ENCODE assay signal across 8 cellular contexts in genomic region chr14:69574266-69574953, GRCh38. TPM values are rescaled to one million over a fixed set of nuclear protein-coding genes. Genes with fewer than 3 reads are reported as not detected.
DNase-seq lines count a peak whose midpoint lies in the region; ATAC-seq, FAIRE-seq and TF ChIP-seq lines count a peak whose summit lies in the region.

Gene CCDC177, minus strand, starts transcription at chr14:69574871. Its CDS starts 1,249 bp downstream, at chr14:69573622.

- peak; percentile 89 to 92 for TF ChIP-seq CTCF in Caco-2 (IDR thresholded peaks at IDR 0.05; ENCODE audit: insufficient read depth in 1 of 2, low read depth in 1 of 2, low read length in 1 of 2, severe bottlenecking in 1 of 2, unreplicated experiment in 1 of 2)
- peak in 3 of 4 experiments; percentile 48 to 79 (median 61) for TF ChIP-seq CTCF in gastroesophageal sphincter (IDR thresholded peaks at IDR 0.05)
- peak; percentile 60 to 79 (median 74) for TF ChIP-seq CTCF in pancreas (IDR thresholded peaks at IDR 0.05)
- peak; percentile 76 to 89 (median 82) for TF ChIP-seq CTCF in transverse colon (IDR thresholded peaks at IDR 0.05)

- CTCF ChIA-PET in Caco-2 (lab: Charles Lee): interaction anchor here (0.6 to 2.4 kb wide), 13 partner anchors 9 to 222 kb away, joined by 3 to 52 read pairs (median 3); partner anchors contain the start of gene SLC10A1

- H3K9me3 ChIP-seq in Caco-2 (no peaks in the 10 kb centered on the region), HUES6 (ENCODE audit: control insufficient read depth, insufficient read depth, low read depth, low read length) (peaks cover 8% of the 10 kb centered on the region; the same call in 1 of the 2 replicates), gastroesophageal sphincter (no peaks in the 10 kb centered on the region), pancreas (no peaks in the 10 kb centered on the region), transverse colon (no peaks in the 10 kb centered on the region)

- FAIRE-seq in pancreas (lab: Jason Lieb, UNC): no peak

- intact Hi-C loops in Caco-2 (cut with micrococcal nuclease; ENCODE audit: unreplicated experiment) (loop anchor here (1.0 to 5.0 kb wide), 3 partner anchors 39 to 332 kb away; no protein-coding TSS in a partner anchor), pancreas (cut with DNase I) (no loop called here), transverse colon (cut with DNase I; ENCODE audit: low total_unique reads) (no loop called here)

- DNase-seq in Caco-2 (peak; percentile 59 to 81), RPMI8226 (peak; percentile 58), activated gamma-delta T cell (lab: John Stamatoyannopoulos, UW) (peak; percentile 33), pancreas (peak; percentile 17 to 88 (median 52)), transverse colon (peak; percentile 68)

- H3K27ac ChIP-seq in HUES6 (ENCODE audit: low read depth, low read length) (no peak within 1 kb of the TSS), gastroesophageal sphincter (no peak within 1 kb of the TSS), pancreas (no peak within 1 kb of the TSS), transverse colon (no peak within 1 kb of the TSS)

- ATAC-seq in gastroesophageal sphincter (peak; percentile 27), pancreas (peak; percentile 55 to 82 (median 78)), HG03095 (IDR thresholded peaks at IDR 0.05; ENCODE audit: unreplicated experiment) (no peak)

- peak within 1 kb of the TSS; percentile 26 for H3K4me3 ChIP-seq in Caco-2 (ENCODE audit: low read depth, low read length)
- peak within 1 kb of the TSS; percentile 70 for H3K4me3 ChIP-seq in HUES6 (ENCODE audit: low read depth, low read length)
- H3K4me3 ChIP-seq in gastroesophageal sphincter: peak within 1 kb of the TSS in 1 of 2 donors; percentile 54
- no peak within 1 kb of the TSS for H3K4me3 ChIP-seq in pancreas
- peak within 1 kb of the TSS in 1 of 4 donors; percentile 53 for H3K4me3 ChIP-seq in transverse colon

- TF ChIP-seq POLR2A in gastroesophageal sphincter (IDR thresholded peaks at IDR 0.05) (no peak), transverse colon (IDR thresholded peaks at IDR 0.05) (no peak)

- peaks cover 40% of the 10 kb centered on the region for H3K4me1 ChIP-seq in Caco-2
- H3K4me1 ChIP-seq in HUES6 (ENCODE audit: control insufficient read depth, insufficient read depth, low read length): peaks cover 8% of the 10 kb centered on the region; the same call in 1 of the 2 replicates
- peaks cover 0 to 41% (median 26%) of the 10 kb centered on the region in 3 donors for H3K4me1 ChIP-seq in gastroesophageal sphincter
- peaks cover 0 to 7% (median 6%) of the 10 kb centered on the region in 3 donors for H3K4me1 ChIP-seq in pancreas
- peaks cover 9 to 36% (median 28%) of the 10 kb centered on the region in 4 donors for H3K4me1 ChIP-seq in transverse colon

- in situ Hi-C loops in transverse colon (cut with MboI; ENCODE audit: low pct_ligation_motif_present in 1 of 4, low pct_unique_long_range_greater_than_20kb in 1 of 4, low sequenced_read_pairs in 3 of 4): no loop called here

- H3K36me3 ChIP-seq in Caco-2 (ENCODE audit: control insufficient read depth, insufficient read depth, low read length) (no peaks in the 10 kb centered on the region), HUES6 (ENCODE audit: control insufficient read depth, insufficient read depth, low read length) (no peaks in the 10 kb centered on the region), gastroesophageal sphincter (no peaks in the 10 kb centered on the region), pancreas (no peaks in the 10 kb centered on the region), transverse colon (no peaks in the 10 kb centered on the region)

- 0 to 1% methylated on average over 8 to 12 of the region's 52 CpGs for WGBS in gastroesophageal sphincter (ENCODE audit: low coverage in 1 of 2), 2 donors
- WGBS in pancreas, 2 donors: 2% methylated on average over 52 of the region's 52 CpGs
- WGBS in transverse colon (ENCODE audit: low coverage in 1 of 2), 2 donors: 0 to 1% methylated on average over 2 to 29 of the region's 52 CpGs

- H3K36me3 Mint-ChIP-seq in Caco-2 (ENCODE audit: insufficient read depth, unreplicated experiment): peaks cover 4% of the 10 kb centered on the region

- H3K9ac ChIP-seq in HUES6 (ENCODE audit: low read length): no peak within 1 kb of the TSS

- TF ChIP-seq EP300 in gastroesophageal sphincter (IDR thresholded peaks at IDR 0.05) (no peak), transverse colon (IDR thresholded peaks at IDR 0.05; ENCODE audit: low read depth) (no peak)

- no peaks in the 10 kb centered on the region for H3K27me3 ChIP-seq in Caco-2 (replicated peaks; ENCODE audit: control insufficient read depth, insufficient read depth, low read length)
- H3K27me3 ChIP-seq in HUES6 (ENCODE audit: control insufficient read depth, insufficient read depth, low read length): peaks cover 74% of the 10 kb centered on the region
- H3K27me3 ChIP-seq in gastroesophageal sphincter: peaks cover 82% of the 10 kb centered on the region
- H3K27me3 ChIP-seq in pancreas: peaks cover 0 to 39% (median 4%) of the 10 kb centered on the region in 4 donors
- H3K27me3 ChIP-seq in transverse colon: peaks cover 81% of the 10 kb centered on the region

- H3K27me3 Mint-ChIP-seq in Caco-2 (ENCODE audit: insufficient read depth, unreplicated experiment): peaks cover 3% of the 10 kb centered on the region

- peak within 1 kb of the TSS; percentile 87 for H3K4me3 Mint-ChIP-seq in Caco-2 (ENCODE audit: unreplicated experiment)

- H3K4me1 Mint-ChIP-seq in Caco-2 (ENCODE audit: low read depth, unreplicated experiment): peaks cover 31% of the 10 kb centered on the region

- no TSS peak for BruUV-seq in Caco-2 (replicated peaks; lab: Mats Ljungman, UMichigan)

- no peaks in the 10 kb centered on the region for H3K9me3 Mint-ChIP-seq in Caco-2 (ENCODE audit: unreplicated experiment)

- POLR2A ChIA-PET in Caco-2 (lab: Charles Lee): interaction anchor here (0.8 kb wide), 1 partner anchor 39 kb away, joined by 4 read pairs; no protein-coding TSS in a partner anchor

- peak within 1 kb of the TSS; percentile 39 for H3K27ac Mint-ChIP-seq in Caco-2 (ENCODE audit: unreplicated experiment)

RNA-seq across cellular contexts. Expression of gene CCDC177, which starts in this region (rescaled TPM):
- total RNA-seq in Caco-2 (2022) (0.56 and 0.82 TPM in 2 replicates), gastroesophageal sphincter (not detected), pancreas (not detected), transverse colon (not detected)
- polyA plus RNA-seq in pancreas: not detected

Comparison
In these comparisons a context has a peak if more than half of its experiments do, and no peak if none do; other contexts are left out.
1. Peak in DNase-seq and H3K4me3 ChIP-seq in Caco-2; RNA of the gene not detected or under 1 TPM.
2. Peak in ATAC-seq in gastroesophageal sphincter; RNA of the gene not detected or under 1 TPM.
3. Peak in DNase-seq and ATAC-seq in pancreas; RNA of the gene not detected or under 1 TPM.
4. Peak in DNase-seq in transverse colon; RNA of the gene not detected or under 1 TPM.